8 cellular contexts compared by ENCODE assay signal in the genomic region with DNA sequence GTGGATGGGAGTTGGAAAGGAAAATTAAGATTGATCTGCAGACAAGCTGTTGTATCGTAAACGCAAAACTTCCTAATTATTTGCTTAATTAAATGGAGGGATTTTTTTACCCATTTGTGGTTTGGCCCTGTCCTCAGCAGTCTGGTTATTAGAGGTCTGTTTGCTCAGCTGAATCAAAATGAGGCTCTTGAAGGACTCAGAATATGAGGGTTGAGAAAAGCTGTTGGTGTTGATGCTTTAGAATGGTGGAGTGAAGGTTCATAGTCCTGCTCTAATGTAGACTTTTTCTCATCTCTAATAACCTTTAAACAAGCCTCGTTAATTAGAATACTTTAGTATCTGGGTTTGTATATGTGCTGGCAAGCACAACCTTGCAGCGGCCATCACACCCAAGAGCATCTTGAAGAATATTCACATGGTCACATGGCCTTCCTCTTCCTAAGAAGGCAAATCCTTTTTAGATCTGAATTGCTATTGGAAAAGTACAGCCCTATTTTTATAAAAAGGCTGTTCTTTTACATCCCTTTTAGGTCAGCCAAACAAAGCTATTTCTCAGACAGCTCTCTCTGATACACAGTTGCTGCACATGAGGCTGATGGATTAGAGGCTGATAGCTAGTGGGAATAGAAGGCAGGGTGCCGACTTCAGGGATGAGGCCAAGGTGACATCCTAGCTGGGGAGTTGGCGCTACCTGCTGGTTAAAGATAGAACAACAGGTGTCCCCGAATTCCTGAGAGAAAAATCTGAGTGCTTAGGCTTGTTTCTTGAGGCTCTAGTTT. TPM values are rescaled to one million over a fixed set of nuclear protein-coding genes. Genes with fewer than 3 reads are reported as not detected.
DNase-seq lines count a peak whose midpoint lies in the region; ATAC-seq and TF ChIP-seq lines count a peak whose summit lies in the region.

No MANE protein-coding gene starts in this region.

- H3F3A ChIP-seq in neural cell (ENCODE audit: insufficient read depth, low read length, poor library complexity, severe bottlenecking) = no peaks in the 10 kb centered on the region

- no peaks in the 10 kb centered on the region for H3K4me1 ChIP-seq in Caco-2

- H3K27ac Mint-ChIP-seq in Caco-2 (ENCODE audit: unreplicated experiment) = no peak overlapping the region
- H3K27ac Mint-ChIP-seq in activated T-helper 1 cell treated with anti-CD3 and anti-CD28 coated beads, Interleukin-12 subunit alpha, Interleukin-12 subunit beta, Interleukin-2, Interleukin-4 antibody, amounts not matched to agents 30 ng/mL and 10 ng/mL and 1 ng/mL, durations not matched to agents 14 hours and 24 hours and 36 hours = peak overlapping the region; percentile 46

- H3K4me2 ChIP-seq in neural cell (ENCODE audit: low read length) = no peak overlapping the region

- no peaks in the 10 kb centered on the region for H3K4me1 Mint-ChIP-seq in Caco-2 (ENCODE audit: low read depth, unreplicated experiment)
- peaks cover 32% of the 10 kb centered on the region for H3K4me1 Mint-ChIP-seq in activated T-helper 1 cell treated with anti-CD3 and anti-CD28 coated beads, Interleukin-12 subunit alpha, Interleukin-12 subunit beta, Interleukin-2, Interleukin-4 antibody, amounts not matched to agents 30 ng/mL and 10 ng/mL and 1 ng/mL, durations not matched to agents 14 hours and 24 hours and 36 hours (ENCODE audit: low read depth)

- TF ChIP-seq RAD21 in Ishikawa (IDR thresholded peaks at IDR 0.05; ENCODE audit: low read depth) = peak; percentile 97
- peak; percentile 74 for TF ChIP-seq RAD21 in neural cell (conservative IDR thresholded peaks at IDR 0.05)

- TF ChIP-seq EP300 in Ishikawa (IDR thresholded peaks at IDR 0.05; ENCODE audit: borderline replicate concordance) (no peak), neural cell (conservative IDR thresholded peaks at IDR 0.05; ENCODE audit: poor library complexity, severe bottlenecking) (no peak)

- no peak overlapping the region for H2AFZ ChIP-seq in neural cell (ENCODE audit: low read depth, low read length)

- H3K4me3 ChIP-seq in Caco-2 (ENCODE audit: low read depth, low read length) (no peak overlapping the region), fibroblast of mammary gland (ENCODE audit: control insufficient read depth, low read depth, low read length) (no peak overlapping the region), neural cell (ENCODE audit: low read length) (no peak overlapping the region)

- H3K36me3 ChIP-seq in Caco-2 (ENCODE audit: control insufficient read depth, insufficient read depth, low read length) (no peaks in the 10 kb centered on the region), neural cell (ENCODE audit: insufficient read depth, low read length) (peaks cover 10% of the 10 kb centered on the region)

- H3K9me3 Mint-ChIP-seq in Caco-2 (ENCODE audit: unreplicated experiment) = no peaks in the 10 kb centered on the region
- H3K9me3 Mint-ChIP-seq in activated T-helper 1 cell treated with anti-CD3 and anti-CD28 coated beads, Interleukin-12 subunit alpha, Interleukin-12 subunit beta, Interleukin-2, Interleukin-4 antibody, amounts not matched to agents 30 ng/mL and 10 ng/mL and 1 ng/mL, durations not matched to agents 14 hours and 24 hours and 36 hours = no peaks in the 10 kb centered on the region

- DNase-seq in Caco-2 (peak; percentile 55 to 70), RPMI7951 (ENCODE audit: low read depth) (peak; percentile 64), fibroblast of mammary gland (ENCODE audit: low read depth) (peak; percentile 65), substantia nigra (lab: John Stamatoyannopoulos, UW) (peak in 35 of 49 donors; percentile 12 to 68 (median 43))
- peak; percentile 33 for DNase-seq in activated T-helper 1 cell treated with anti-CD3 and anti-CD28 coated beads, Interleukin-12 subunit alpha, Interleukin-12 subunit beta, Interleukin-2, Interleukin-4 antibody, amounts not matched to agents 30 ng/mL and 10 ng/mL and 1 ng/mL, durations not matched to agents 14 hours and 24 hours and 36 hours (ENCODE audit: low spot score)

- no peaks in the 10 kb centered on the region for H3K27me3 Mint-ChIP-seq in Caco-2 (ENCODE audit: insufficient read depth, unreplicated experiment)
- no peaks in the 10 kb centered on the region for H3K27me3 Mint-ChIP-seq in activated T-helper 1 cell treated with anti-CD3 and anti-CD28 coated beads, Interleukin-12 subunit alpha, Interleukin-12 subunit beta, Interleukin-2, Interleukin-4 antibody, amounts not matched to agents 30 ng/mL and 10 ng/mL and 1 ng/mL, durations not matched to agents 14 hours and 24 hours and 36 hours (ENCODE audit: insufficient read depth)

- POLR2A ChIA-PET in Caco-2 (lab: Charles Lee) = no interaction called here

- no peaks in the 10 kb centered on the region for H3K9me3 ChIP-seq in Caco-2
- no peaks in the 10 kb centered on the region for H3K9me3 ChIP-seq in neural cell (ENCODE audit: low read length)

- peaks cover 12% of the 10 kb centered on the region for H3K36me3 Mint-ChIP-seq in Caco-2 (ENCODE audit: insufficient read depth, unreplicated experiment)
- peaks cover 25% of the 10 kb centered on the region for H3K36me3 Mint-ChIP-seq in activated T-helper 1 cell treated with anti-CD3 and anti-CD28 coated beads, Interleukin-12 subunit alpha, Interleukin-12 subunit beta, Interleukin-2, Interleukin-4 antibody, amounts not matched to agents 30 ng/mL and 10 ng/mL and 1 ng/mL, durations not matched to agents 14 hours and 24 hours and 36 hours (ENCODE audit: low read depth)

- ATAC-seq in HG02885 (IDR thresholded peaks at IDR 0.05; ENCODE audit: poor library complexity, unreplicated experiment) = no peak

- H3K4me3 Mint-ChIP-seq in Caco-2 (ENCODE audit: unreplicated experiment) = no peak overlapping the region
- no peak overlapping the region for H3K4me3 Mint-ChIP-seq in activated T-helper 1 cell treated with anti-CD3 and anti-CD28 coated beads, Interleukin-12 subunit alpha, Interleukin-12 subunit beta, Interleukin-2, Interleukin-4 antibody, amounts not matched to agents 30 ng/mL and 10 ng/mL and 1 ng/mL, durations not matched to agents 14 hours and 24 hours and 36 hours

- TF ChIP-seq CTCF in Caco-2 (IDR thresholded peaks at IDR 0.05; ENCODE audit: insufficient read depth in 1 of 2, low read depth in 1 of 2, low read length in 1 of 2, severe bottlenecking in 1 of 2, unreplicated experiment in 1 of 2) = peak; percentile 62 to 75
- peak; percentile 89 for TF ChIP-seq CTCF in fibroblast of mammary gland (conservative IDR thresholded peaks at IDR 0.05; ENCODE audit: control insufficient read depth, insufficient read depth, low read depth, low read length)
- TF ChIP-seq CTCF in neural cell (IDR thresholded peaks at IDR 0.05; ENCODE audit: poor library complexity, severe bottlenecking) = peak; percentile 77

- H3K79me2 ChIP-seq in neural cell (replicated peaks; ENCODE audit: insufficient read depth, low read length) = peaks cover 14% of the 10 kb centered on the region

- H3K9me2 ChIP-seq in neural cell (ENCODE audit: insufficient read depth, low read length) = no peaks in the 10 kb centered on the region

- no peak overlapping the region for H3K9ac ChIP-seq in neural cell (ENCODE audit: low read length)

- H3K27ac ChIP-seq in neural cell (ENCODE audit: low read length) = no peak overlapping the region
- peak overlapping the region; percentile 30 for H3K27ac ChIP-seq in substantia nigra (ENCODE audit: low read depth, low read length, poor library complexity, severe bottlenecking)

- no peaks in the 10 kb centered on the region for H3K27me3 ChIP-seq in Caco-2 (replicated peaks; ENCODE audit: control insufficient read depth, insufficient read depth, low read length)
- H3K27me3 ChIP-seq in neural cell (ENCODE audit: insufficient read depth, low read depth, low read length) = no peaks in the 10 kb centered on the region

- intact Hi-C loops in Caco-2 (cut with micrococcal nuclease; ENCODE audit: unreplicated experiment) = loop anchor here (1.0 kb wide), 5 partner anchors 44 to 160 kb away; no protein-coding TSS in a partner anchor
- intact Hi-C loops in activated T-helper 1 cell treated with anti-CD3 and anti-CD28 coated beads, Interleukin-12 subunit alpha, Interleukin-12 subunit beta, Interleukin-2, Interleukin-4 antibody, amounts not matched to agents 30 ng/mL and 10 ng/mL and 1 ng/mL, durations not matched to agents 14 hours and 24 hours and 36 hours (cut with micrococcal nuclease) = loop anchor here (1.0 to 2.0 kb wide), 6 partner anchors 11 to 160 kb away; a partner anchor contains a TSS

- BruUV-seq in Caco-2 (replicated peaks; lab: Mats Ljungman, UMichigan) = no TSS peak

- no peaks in the 10 kb centered on the region for H4K20me1 ChIP-seq in neural cell (ENCODE audit: insufficient read depth)

- CTCF ChIA-PET in Caco-2 (lab: Charles Lee) = interaction anchor here (0.6 to 2.2 kb wide), 16 partner anchors 10 to 166 kb away, joined by 3 to 103 read pairs (median 4); a partner anchor contains a TSS

TF ChIP-seq in Ishikawa, 13 proteins besides CTCF, POLR2A, EP300 and RAD21:
- TF ChIP-seq, protein P1, sequence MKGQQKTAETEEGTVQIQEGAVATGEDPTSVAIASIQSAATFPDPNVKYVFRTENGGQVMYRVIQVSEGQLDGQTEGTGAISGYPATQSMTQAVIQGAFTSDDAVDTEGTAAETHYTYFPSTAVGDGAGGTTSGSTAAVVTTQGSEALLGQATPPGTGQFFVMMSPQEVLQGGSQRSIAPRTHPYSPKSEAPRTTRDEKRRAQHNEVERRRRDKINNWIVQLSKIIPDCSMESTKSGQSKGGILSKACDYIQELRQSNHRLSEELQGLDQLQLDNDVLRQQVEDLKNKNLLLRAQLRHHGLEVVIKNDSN (IDR thresholded peaks at IDR 0.05) = 0 out of 2 replicates have a peak, but pooled peaks have one; percentile 32
- TF ChIP-seq, protein P2, sequence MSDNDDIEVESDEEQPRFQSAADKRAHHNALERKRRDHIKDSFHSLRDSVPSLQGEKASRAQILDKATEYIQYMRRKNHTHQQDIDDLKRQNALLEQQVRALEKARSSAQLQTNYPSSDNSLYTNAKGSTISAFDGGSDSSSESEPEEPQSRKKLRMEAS (IDR thresholded peaks at IDR 0.05) = no peak

TF ChIP-seq in neural cell, 6 proteins besides CTCF, POLR2A, EP300 and RAD21:
- TF ChIP-seq SMC3 (conservative IDR thresholded peaks at IDR 0.05; ENCODE audit: poor library complexity) (peak; percentile 80), POLR2AphosphoS5 (IDR thresholded peaks at IDR 0.05) (no peak), EZH2 (IDR thresholded peaks at IDR 0.05; ENCODE audit: borderline replicate concordance, insufficient read depth, low read length, poor library complexity, severe bottlenecking) (no peak), MXI1 (conservative IDR thresholded peaks at IDR 0.05; ENCODE audit: poor library complexity, severe bottlenecking) (peak; percentile 40)

RNA-seq across cellular contexts. Expression of a gene that starts 53.8 kb away (rescaled TPM):
- 104 and 114 TPM in 2 replicates for total RNA-seq in Caco-2 (2022)
- 82.3 and 88.4 TPM in 2 replicates for total RNA-seq in RPMI7951 (2014; rRNA removed; shearing (Covaris generic))
- total RNA-seq in activated T-helper 1 cell treated with anti-CD3 and anti-CD28 coated beads, Interleukin-12 subunit alpha, Interleukin-12 subunit beta, Interleukin-2, Interleukin-4 antibody, amounts not matched to agents 30 ng/mL and 10 ng/mL and 1 ng/mL, durations not matched to agents 14 hours and 24 hours and 36 hours = 224 and 226 TPM in 2 replicates
- 176 and 185 TPM in 2 replicates for polyA plus RNA-seq in neural cell
- 637 and 764 TPM in 2 replicates for polyA minus RNA-seq in neural cell
